11 cellular contexts compared by ENCODE assay signal in genomic region chr10:94076325-94076841, GRCh38.
A peak's percentile ranks its signal among the peaks of the same experiment; 100 is the strongest.
DNase-seq lines count a peak whose midpoint lies in the region; TF ChIP-seq lines count a peak whose summit lies in the region.
"Had no signal": no experiment of that assay in that cellular context is flagged by ENCODE, and none has a peak within 500 bp of the region (broad histone marks: within the 10 kb centered on the region; RNA-seq: fewer than 3 reads in every experiment).

No MANE protein-coding gene starts in this region.

- no peaks in the 10 kb centered on the region for H3K9me2 ChIP-seq in MM.1S (replicated peaks; ENCODE audit: insufficient read depth, low read length)

- H2AFZ ChIP-seq in MM.1S (ENCODE audit: low read length) = no peak overlapping the region

- H3K4me2 ChIP-seq in MM.1S (ENCODE audit: low read depth, low read length) = no peak overlapping the region

- POLR2A ChIA-PET in AG04450 (lab: Yijun Ruan, JAX) = interaction anchor here (1.4 kb wide), 1 partner anchor 107 kb away, joined by 3 read pairs; no protein-coding TSS in a partner anchor

- H3K4me3 ChIP-seq in AG04450 (ENCODE audit: low read depth, low read length) (no peak overlapping the region), LNCaP clone FGC (ENCODE audit: low read depth, low read length) (no peak overlapping the region), MM.1S (ENCODE audit: low read length) (no peak overlapping the region)

- TF ChIP-seq CTCF in AG04450 (IDR thresholded peaks at IDR 0.05; ENCODE audit: low read depth, low read length) (peak; percentile 76), LNCaP clone FGC (IDR thresholded peaks at IDR 0.05; ENCODE audit: control insufficient read depth, extremely low read depth, insufficient read depth) (peak; percentile 36), endothelial cell (IDR thresholded peaks at IDR 0.05; ENCODE audit: unreplicated experiment) (peak; percentile 16), mesothelial cell of epicardium (IDR thresholded peaks at IDR 0.05; ENCODE audit: unreplicated experiment) (peak; percentile 41), MM.1S (IDR thresholded peaks at IDR 0.05; ENCODE audit: low read length) (no peak)

- H3K4me1 Mint-ChIP-seq in endothelial cell (ENCODE audit: unreplicated experiment) (no peaks in the 10 kb centered on the region), mesothelial cell of epicardium (no peaks in the 10 kb centered on the region)

- H4K20me1 ChIP-seq in MM.1S (ENCODE audit: insufficient read depth, low read length) = no peaks in the 10 kb centered on the region

- H3K27ac Mint-ChIP-seq in endothelial cell (ENCODE audit: unreplicated experiment) = no peak overlapping the region
- H3K27ac Mint-ChIP-seq in mesothelial cell of epicardium = no peak overlapping the region

- no peak overlapping the region for H3K27ac ChIP-seq in AG04450 (ENCODE audit: low read depth, low read length)
- no peak overlapping the region for H3K27ac ChIP-seq in MM.1S (ENCODE audit: low read length)

- H3K79me2 ChIP-seq in MM.1S (ENCODE audit: low read length) = no peaks in the 10 kb centered on the region

- CTCF ChIA-PET in AG04450 (lab: Charles Lee) = interaction anchor here (0.5 to 4.1 kb wide), 31 partner anchors 10 to 1264 kb away, joined by 3 to 93 read pairs (median 3); partner anchors contain the start of gene PLCE1

- no peaks in the 10 kb centered on the region for H3K36me3 ChIP-seq in MM.1S (replicated peaks; ENCODE audit: insufficient read depth, low read length)

- no peaks in the 10 kb centered on the region for H3F3A ChIP-seq in MM.1S (ENCODE audit: insufficient read depth, low read length)

- H3K27me3 Mint-ChIP-seq in endothelial cell (ENCODE audit: unreplicated experiment) = no peaks in the 10 kb centered on the region
- H3K27me3 Mint-ChIP-seq in mesothelial cell of epicardium (ENCODE audit: low read depth) = peaks cover 19% of the 10 kb centered on the region

- DNase-seq in AG04450 (ENCODE audit: low read depth, low spot score) = peak; percentile 30
- peak; percentile 11 for DNase-seq in LNCaP clone FGC (ENCODE audit: low read depth)
- no peak for DNase-seq in endothelial cell (ENCODE audit: low spot score)
- no peak for DNase-seq in mesothelial cell of epicardium (ENCODE audit: low spot score in 2 of 2, unreplicated experiment in 2 of 2)
- no peak for DNase-seq in stimulated activated CD4-positive, alpha-beta T cell treated with anti-CD3 and anti-CD28 coated beads, Interleukin-4, amount 100 ng/mL, for 4 hours
- DNase-seq in LoVo (ENCODE audit: low spot score) = no peak
- no peak for DNase-seq in cortex of kidney (lab: John Stamatoyannopoulos, UW)
- no peak for DNase-seq in MM.1S
- DNase-seq: activated T-cell treated with anti-CD3 and anti-CD28 coated beads, Interleukin-2, amount 50 U/mL, for 48 hours; GOT3; NCI-H69 had no signal

- no peak overlapping the region for H3K9ac ChIP-seq in MM.1S (ENCODE audit: low read length)

- H3K4me1 ChIP-seq in MM.1S (ENCODE audit: low read length) = no peaks in the 10 kb centered on the region

- no peaks in the 10 kb centered on the region for H3K36me3 Mint-ChIP-seq in endothelial cell (ENCODE audit: low read depth, unreplicated experiment)
- no peaks in the 10 kb centered on the region for H3K36me3 Mint-ChIP-seq in mesothelial cell of epicardium

- H3K9me3 ChIP-seq in AG04450 (ENCODE audit: control insufficient read depth, insufficient read depth, low read length) = no peaks in the 10 kb centered on the region
- no peaks in the 10 kb centered on the region for H3K9me3 ChIP-seq in MM.1S (replicated peaks; ENCODE audit: insufficient read depth, low read length)

- H3K9me3 Mint-ChIP-seq in endothelial cell (ENCODE audit: unreplicated experiment) (no peaks in the 10 kb centered on the region), mesothelial cell of epicardium (peaks cover 7% of the 10 kb centered on the region)

- no peak overlapping the region for H3K4me3 Mint-ChIP-seq in endothelial cell (ENCODE audit: unreplicated experiment)
- H3K4me3 Mint-ChIP-seq in mesothelial cell of epicardium = no peak overlapping the region

- no peaks in the 10 kb centered on the region for H3K27me3 ChIP-seq in AG04450 (ENCODE audit: control insufficient read depth, insufficient read depth, low read length)
- H3K27me3 ChIP-seq in MM.1S (replicated peaks; ENCODE audit: insufficient read depth, low read length) = no peaks in the 10 kb centered on the region

Comparison
In these comparisons a context has a peak if more than half of its experiments do, and no peak if none do; other contexts are left out.
1. DNase-seq: peak in AG04450 (single experiment) and LNCaP clone FGC (single experiment); none in endothelial cell (single experiment), mesothelial cell of epicardium (0 of 2), stimulated activated CD4-positive, alpha-beta T cell treated with anti-CD3 and anti-CD28 coated beads, Interleukin-4, amount 100 ng/mL, for 4 hours (0 of 2), LoVo (single experiment), cortex of kidney (single experiment) and MM.1S (single experiment).